Comparison of ENCODE assay signal across 24 cellular contexts in genomic region chr15:33034588-33034987, GRCh38.
DNase-seq lines count a peak whose midpoint lies in the region; ATAC-seq, FAIRE-seq and TF ChIP-seq lines count a peak whose summit lies in the region.
"Had no signal": no experiment of that assay in that cellular context is flagged by ENCODE, and none has a peak within 500 bp of the region (broad histone marks: within the 10 kb centered on the region; RNA-seq: fewer than 3 reads in every experiment).

No MANE protein-coding gene starts in this region.

- no peak overlapping the region for H2AK5ac ChIP-seq in IMR-90 (ENCODE audit: low read depth, low read length)

- no peak overlapping the region for H3K14ac ChIP-seq in IMR-90 (replicated peaks; ENCODE audit: low read depth, low read length)

- no peak overlapping the region for H2BK20ac ChIP-seq in IMR-90 (ENCODE audit: low read depth, low read length)

- H3K9me2 ChIP-seq in SK-N-SH, result no peaks in the 10 kb centered on the region

- no peak for ATAC-seq in IMR-90 (ENCODE audit: low read depth)
- ATAC-seq in mucosa of descending colon, result peak; percentile 97
- ATAC-seq in GM19035 (IDR thresholded peaks at IDR 0.05; ENCODE audit: unreplicated experiment), result no peak
- no peak for ATAC-seq in HG02981 (IDR thresholded peaks at IDR 0.05; ENCODE audit: unreplicated experiment)
- ATAC-seq: A549, GM12878, HCT116 had no signal

- H3K4me1 ChIP-seq in IMR-90 (ENCODE audit: control insufficient read depth, insufficient read depth, low read length) (peaks cover 10% of the 10 kb centered on the region), mucosa of descending colon (ENCODE audit: low read depth) (peaks cover 25% of the 10 kb centered on the region), small intestine (ENCODE audit: control insufficient read depth in 2 of 2, insufficient read depth in 1 of 2, low read depth in 1 of 2, low read length in 1 of 2) (no peaks in the 10 kb centered on the region), SK-N-SH (ENCODE audit: control insufficient read depth in 1 of 2, insufficient read depth in 2 of 2, low read depth in 1 of 2, low read length in 1 of 2) (peaks cover 11 to 12% of the 10 kb centered on the region in 2 experiments; a peak in 2 of 4 replicates)
- H3K4me1 ChIP-seq: A549, BE2C had no signal

- H3K27ac ChIP-seq in IMR-90 (ENCODE audit: insufficient read depth, low read length) (no peak overlapping the region), VCaP (peak overlapping the region; percentile 16; the same call in 1 of the 2 replicates), small intestine (ENCODE audit: low read depth in 1 of 2, low read length in 1 of 2) (no peak overlapping the region), SK-N-SH (ENCODE audit: low read depth in 2 of 2, low read length in 1 of 2) (no peak overlapping the region)
- H3K27ac ChIP-seq: A549; BLaER1 treated with 17β-estradiol and CSF1 and Interleukin-3, amounts not matched to agents 10 nM and 100 nM; GM23248 had no signal

- H2BK15ac ChIP-seq in IMR-90 (ENCODE audit: low read depth, low read length), result no peak overlapping the region

- H2AFZ ChIP-seq in IMR-90 (replicated peaks; ENCODE audit: low read length, poor library complexity) (no peak overlapping the region), SK-N-SH (ENCODE audit: low read depth) (no peak overlapping the region)
- H2AFZ ChIP-seq: GM23248 had no signal

- intact Hi-C loops in IMR-90 (cut with micrococcal nuclease) (no loop called here), mucosa of descending colon (cut with DNase I, micrococcal nuclease) (loop anchor here in 1 of 2 donors (5.0 kb wide), 1 partner anchor 33 kb away; no protein-coding TSS in a partner anchor)

- H4K8ac ChIP-seq in IMR-90 (ENCODE audit: low read depth in 2 of 2, low read length in 2 of 2), result no peak overlapping the region

- H4K20me1 ChIP-seq in IMR-90 (ENCODE audit: insufficient read depth, low read length) (peaks cover 46% of the 10 kb centered on the region; the same call in 1 of the 2 replicates), SK-N-SH (ENCODE audit: insufficient read depth) (peaks cover 76% of the 10 kb centered on the region)

- TF ChIP-seq POLR2A in IMR-90 (IDR thresholded peaks at IDR 0.05; ENCODE audit: low read depth, low read length), result no peak

- TF ChIP-seq RAD21 in IMR-90 (IDR thresholded peaks at IDR 0.05; ENCODE audit: low read length) (no peak), SK-N-SH (IDR thresholded peaks at IDR 0.05; ENCODE audit: low read length) (no peak)

- H2BK5ac ChIP-seq in IMR-90 (ENCODE audit: low read depth, low read length, poor library complexity, severe bottlenecking), result no peak overlapping the region

- in situ Hi-C loops in IMR-90 (cut with MboI; ENCODE audit: low sequenced_read_pairs), result no loop called here

- dilution Hi-C loops in IMR-90 (cut with HindIII; ENCODE audit: low sequenced_read_pairs, unreplicated experiment), result no loop called here

- no peak overlapping the region for H3K56ac ChIP-seq in IMR-90 (ENCODE audit: extremely low read depth, insufficient read depth, low read length)

- H4K91ac ChIP-seq in IMR-90 (ENCODE audit: insufficient read depth, low read depth, low read length), result no peak overlapping the region

- no peak for TF ChIP-seq EP300 in SK-N-SH (IDR thresholded peaks at IDR 0.05; ENCODE audit: borderline replicate concordance in 1 of 2, low read depth in 1 of 2, low read length in 1 of 2)

- no peaks in the 10 kb centered on the region for H3K9me3 ChIP-seq in IMR-90 (ENCODE audit: control insufficient read depth, insufficient read depth, low read length)
- H3K9me3 ChIP-seq in mucosa of descending colon, result no peaks in the 10 kb centered on the region
- H3K9me3 ChIP-seq in small intestine (ENCODE audit: control insufficient read depth, low read depth), result no peaks in the 10 kb centered on the region
- no peaks in the 10 kb centered on the region for H3K9me3 ChIP-seq in SK-N-SH
- H3K9me3 ChIP-seq: A549; BE2C; BLaER1 treated with 17β-estradiol and CSF1 and Interleukin-3, amounts not matched to agents 10 nM and 100 nM had no signal

- no peak for TF ChIP-seq CTCF in IMR-90 (conservative IDR thresholded peaks at IDR 0.05; ENCODE audit: low read depth, low read length)
- no peak for TF ChIP-seq CTCF in VCaP (conservative IDR thresholded peaks at IDR 0.05)
- no peak for TF ChIP-seq CTCF in mucosa of descending colon (IDR thresholded peaks at IDR 0.05)
- no peak for TF ChIP-seq CTCF in SK-N-SH (IDR thresholded peaks at IDR 0.05)

- H3K36me3 ChIP-seq in IMR-90 (ENCODE audit: control insufficient read depth, insufficient read depth, low read length) (no peaks in the 10 kb centered on the region; the same call in 1 of the 2 replicates), mucosa of descending colon (ENCODE audit: low read depth) (no peaks in the 10 kb centered on the region), small intestine (ENCODE audit: control insufficient read depth in 2 of 2, insufficient read depth in 2 of 2, low read length in 2 of 2) (no peaks in the 10 kb centered on the region), SK-N-SH (replicated peaks in 1 of 2; ENCODE audit: control insufficient read depth in 1 of 2, insufficient read depth in 2 of 2, low read length in 1 of 2) (peaks cover 0 to 20% of the 10 kb centered on the region in 2 experiments)
- H3K36me3 ChIP-seq: BE2C had no signal

- no peak overlapping the region for H4K5ac ChIP-seq in IMR-90 (ENCODE audit: low read depth, low read length)

- H3K4ac ChIP-seq in IMR-90 (ENCODE audit: low read depth, low read length), result no peak overlapping the region

- peaks cover 11% of the 10 kb centered on the region; the same call in 1 of the 2 replicates for H3K9me1 ChIP-seq in IMR-90 (ENCODE audit: insufficient read depth, low read length)

- H3K18ac ChIP-seq in IMR-90 (ENCODE audit: low read depth, low read length), result no peak overlapping the region

- POLR2A ChIA-PET in IMR-90 (lab: Charles Lee; ENCODE audit: unreplicated experiment), result no interaction called here
- POLR2A ChIA-PET in SK-N-SH (lab: Yijun Ruan, JAX), result no interaction called here

- H3F3A ChIP-seq in SK-N-SH (replicated peaks; ENCODE audit: insufficient read depth), result peaks cover 10% of the 10 kb centered on the region

- no peak overlapping the region for H2AK9ac ChIP-seq in IMR-90 (replicated peaks; ENCODE audit: low read depth, low read length, poor library complexity)

- BruUV-seq in IMR-90 (replicated peaks; lab: Mats Ljungman, UMichigan), result no TSS peak

- CTCF ChIA-PET in IMR-90 (lab: Yijun Ruan, JAX) (interaction anchor here (0.6 kb wide), 1 partner anchor 132 kb away, joined by 3 read pairs; no protein-coding TSS in a partner anchor), SK-N-SH (lab: Yijun Ruan, JAX) (interaction anchor here (0.7 kb wide), 1 partner anchor 604 kb away, joined by 3 read pairs; no protein-coding TSS in a partner anchor)

- DNase-seq in IMR-90, result no peak
- DNase-seq in mucosa of descending colon, result peak in 1 of 3 donors; percentile 62
- DNase-seq in small intestine, result peak; percentile 32
- DNase-seq in SK-N-SH, result no peak
- DNase-seq: 8988T; ACHN; AML-193; BE2C; CD4-positive, alpha-beta T cell; CD8-positive, alpha-beta memory T cell; DMS 273 treated with DMSO at 0.1 percent for 48 hours; DMS79; EL; GDM1; GM23248; H9 had no signal

- no peak overlapping the region for H2BK120ac ChIP-seq in IMR-90 (ENCODE audit: low read depth, low read length)

- H3K9ac ChIP-seq in IMR-90 (ENCODE audit: low read depth, low read length), result no peak overlapping the region
- H3K9ac ChIP-seq in SK-N-SH, result no peak overlapping the region
- H3K9ac ChIP-seq: BLaER1 treated with 17β-estradiol and CSF1 and Interleukin-3, amounts not matched to agents 10 nM and 100 nM; GM23248 had no signal

- H3K4me2 ChIP-seq in IMR-90 (ENCODE audit: low read depth, low read length), result no peak overlapping the region
- no peak overlapping the region for H3K4me2 ChIP-seq in SK-N-SH
- H3K4me2 ChIP-seq: A549; BLaER1 treated with 17β-estradiol and CSF1 and Interleukin-3, amounts not matched to agents 10 nM and 100 nM had no signal

- H3K79me2 ChIP-seq in SK-N-SH (ENCODE audit: insufficient read depth), result peaks cover 99% of the 10 kb centered on the region

- no peak overlapping the region for H3K4me3 ChIP-seq in IMR-90 (ENCODE audit: insufficient read depth, low read depth, low read length)
- no peak overlapping the region for H3K4me3 ChIP-seq in mucosa of descending colon
- no peak overlapping the region for H3K4me3 ChIP-seq in small intestine (ENCODE audit: low read depth in 1 of 2, low read length in 2 of 2)
- H3K4me3 ChIP-seq in SK-N-SH (ENCODE audit: low read depth in 2 of 2, low read length in 1 of 2), result no peak overlapping the region
- H3K4me3 ChIP-seq: A549; BLaER1 treated with 17β-estradiol and CSF1 and Interleukin-3, amounts not matched to agents 10 nM and 100 nM; GM12878; GM23248 had no signal

- peak overlapping the region; percentile 52; the same call in 1 of the 2 replicates for H3K23ac ChIP-seq in IMR-90 (ENCODE audit: low read depth, low read length)

- H3K79me1 ChIP-seq in IMR-90 (ENCODE audit: low read depth in 1 of 2, low read length in 2 of 2), result peaks cover 20 to 60% of the 10 kb centered on the region in 2 experiments

- H3K27me3 ChIP-seq in IMR-90 (ENCODE audit: control insufficient read depth, insufficient read depth, low read length) (no peaks in the 10 kb centered on the region), small intestine (ENCODE audit: control insufficient read depth in 2 of 2, insufficient read depth in 2 of 2, low read length in 2 of 2) (no peaks in the 10 kb centered on the region), SK-N-SH (ENCODE audit: insufficient read depth) (no peaks in the 10 kb centered on the region)
- H3K27me3 ChIP-seq: BE2C; BLaER1 treated with 17β-estradiol and CSF1 and Interleukin-3, amounts not matched to agents 10 nM and 100 nM had no signal

- no peak for FAIRE-seq in small intestine (lab: Jason Lieb, UNC)
- FAIRE-seq: D721Med, GM12878 had no signal

TF ChIP-seq in IMR-90, 13 proteins besides CTCF, POLR2A, EP300 and RAD21 (continues in another document):
- TF ChIP-seq BHLHE40 (IDR thresholded peaks at IDR 0.05; ENCODE audit: low read depth, low read length), result no peak

TF ChIP-seq in SK-N-SH, 30 proteins besides CTCF, POLR2A, EP300 and RAD21:
- TF ChIP-seq TAF1 (IDR thresholded peaks at IDR 0.05; ENCODE audit: borderline replicate concordance, low read depth, low read length) (no peak), SMC3 (IDR thresholded peaks at IDR 0.05; ENCODE audit: low read depth, low read length) (no peak), USF2 (IDR thresholded peaks at IDR 0.05; ENCODE audit: borderline replicate concordance, low read depth, low read length) (no peak), RFX5 (IDR thresholded peaks at IDR 0.05; ENCODE audit: low read length) (no peak), NRF1 (IDR thresholded peaks at IDR 0.05; ENCODE audit: low read depth, low read length) (no peak)
